ENCODE assay signal across 17 cellular contexts in the genomic region with DNA sequence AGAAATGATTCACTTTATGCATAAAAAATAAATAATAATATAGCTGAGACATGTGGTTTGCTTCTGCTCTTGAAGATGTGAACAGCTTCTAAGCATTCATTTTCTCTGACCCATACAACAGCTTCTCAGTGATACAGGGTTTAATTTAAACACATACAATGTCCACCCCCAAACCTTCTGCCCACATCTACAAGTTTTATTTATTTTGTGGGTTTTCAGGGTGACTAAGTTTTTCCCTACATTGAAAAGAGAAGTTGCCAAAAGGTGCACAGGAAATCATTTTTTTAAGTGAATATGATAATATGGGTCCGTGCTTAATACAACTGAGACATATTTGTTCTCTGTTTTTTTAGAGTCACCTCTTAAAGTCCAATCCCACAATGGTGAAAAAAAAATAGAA. TPM values are rescaled to one million over a fixed set of nuclear protein-coding genes. Genes with fewer than 3 reads are reported as not detected.
DNase-seq lines count a peak whose midpoint lies in the region; ATAC-seq and TF ChIP-seq lines count a peak whose summit lies in the region.
"Had no signal": no experiment of that assay in that cellular context is flagged by ENCODE, and none has a peak within 500 bp of the region (broad histone marks: within the 10 kb centered on the region; RNA-seq: fewer than 3 reads in every experiment).

No MANE protein-coding gene starts in this region.

- no peak overlapping the region for H2AK5ac ChIP-seq in IMR-90 (ENCODE audit: low read depth, low read length)

- no peaks in the 10 kb centered on the region for H3K79me2 ChIP-seq in ACC112 (ENCODE audit: control insufficient read depth, insufficient read depth, low read length, unreplicated experiment)

- no peak overlapping the region for H4K8ac ChIP-seq in IMR-90 (ENCODE audit: low read depth in 2 of 2, low read length in 2 of 2)

- POLR2A ChIA-PET in IMR-90 (lab: Charles Lee; ENCODE audit: unreplicated experiment): no interaction called here

- no peak overlapping the region for H3K18ac ChIP-seq in IMR-90 (ENCODE audit: low read depth, low read length)

- CTCF ChIA-PET in IMR-90 (lab: Yijun Ruan, JAX): no interaction called here

- H3K4me2 ChIP-seq in IMR-90 (ENCODE audit: low read depth, low read length): no peak overlapping the region

- peak overlapping the region; percentile 17 for H2BK5ac ChIP-seq in IMR-90 (ENCODE audit: low read depth, low read length, poor library complexity, severe bottlenecking)

- DNase-seq in IMR-90 (peak; percentile 86), SJSA1 (ENCODE audit: low read depth in 1 of 2, low spot score in 2 of 2) (peak in 1 of 2 experiments; percentile 57), epithelial cell of prostate (ENCODE audit: low read depth, low spot score) (no peak), germinal center (ENCODE audit: low spot score) (no peak)
- DNase-seq in activated CD4-positive, alpha-beta T cell treated with anti-CD3 and anti-CD28 coated beads, Interleukin-2, amount 50 U/mL, for 1 hour: no peak
- DNase-seq: activated CD8-positive, alpha-beta T cell treated with anti-CD3 and anti-CD28 coated beads for 36 hours; CD4-positive, alpha-beta T cell; endodermal cell; foreskin fibroblast; mucosa of descending colon; NCI-H526 treated with DMSO at 0.1 percent for 48 hours; right cardiac atrium; stomach had no signal

- BruUV-seq in IMR-90 (replicated peaks; lab: Mats Ljungman, UMichigan): no TSS peak

- no peak overlapping the region for H3K14ac ChIP-seq in IMR-90 (replicated peaks; ENCODE audit: low read depth, low read length)

- no peak for TF ChIP-seq RAD21 in IMR-90 (IDR thresholded peaks at IDR 0.05; ENCODE audit: low read length)

- H2BK20ac ChIP-seq in IMR-90 (ENCODE audit: low read depth, low read length): no peak overlapping the region

- no peak overlapping the region for H3K4ac ChIP-seq in IMR-90 (ENCODE audit: low read depth, low read length)

- no peak overlapping the region for H2BK15ac ChIP-seq in IMR-90 (ENCODE audit: low read depth, low read length)

- peaks cover 10 to 35% of the 10 kb centered on the region in 2 experiments; a peak in 3 of 4 replicates for H3K79me1 ChIP-seq in IMR-90 (ENCODE audit: low read depth in 1 of 2, low read length in 2 of 2)

- TF ChIP-seq POLR2A in IMR-90 (IDR thresholded peaks at IDR 0.05; ENCODE audit: low read depth, low read length): peak; percentile 11; the same call in 1 of the 2 replicates

- H3K9me1 ChIP-seq in IMR-90 (ENCODE audit: insufficient read depth, low read length): peaks cover 14% of the 10 kb centered on the region

- H3K56ac ChIP-seq in IMR-90 (ENCODE audit: extremely low read depth, insufficient read depth, low read length): no peak overlapping the region

- no peak overlapping the region for H3K4me3 ChIP-seq in ACC112 (ENCODE audit: low read depth, low read length)
- H3K4me3 ChIP-seq in IMR-90 (ENCODE audit: insufficient read depth, low read depth, low read length): no peak overlapping the region
- no peak overlapping the region for H3K4me3 ChIP-seq in SJSA1
- H3K4me3 ChIP-seq: mucosa of descending colon, stomach had no signal

- H3K27ac ChIP-seq in ACC112 (ENCODE audit: low read depth, low read length): peak overlapping the region; percentile 2; the same call in 1 of the 2 replicates
- H3K27ac ChIP-seq in IMR-90 (ENCODE audit: insufficient read depth, low read length): no peak overlapping the region
- peak overlapping the region; percentile 23; the same call in 1 of the 2 replicates for H3K27ac ChIP-seq in SJSA1
- peak overlapping the region; percentile 36 for H3K27ac ChIP-seq in epithelial cell of prostate
- H3K27ac ChIP-seq: stomach had no signal

- H3K36me3 ChIP-seq in ACC112 (ENCODE audit: insufficient read depth, low read length) (peaks cover 10% of the 10 kb centered on the region; the same call in 1 of the 2 replicates), IMR-90 (ENCODE audit: control insufficient read depth, insufficient read depth, low read length) (peaks cover 17% of the 10 kb centered on the region), SJSA1 (peaks cover 48% of the 10 kb centered on the region)

- intact Hi-C loops in IMR-90 (cut with micrococcal nuclease): no loop called here

- no peak overlapping the region for H4K91ac ChIP-seq in IMR-90 (ENCODE audit: insufficient read depth, low read depth, low read length)

- no CpG with 5 or more reads among the region's 1 CpG for WGBS in IMR-90 (ENCODE audit: extremely low coverage in 2 of 2, insufficient read length in 1 of 2), 2 experiments

- H2BK120ac ChIP-seq in IMR-90 (ENCODE audit: low read depth, low read length): no peak overlapping the region

- no peaks in the 10 kb centered on the region for H3K4me1 ChIP-seq in ACC112 (ENCODE audit: control insufficient read depth, insufficient read depth, low read length, unreplicated experiment)
- H3K4me1 ChIP-seq in IMR-90 (ENCODE audit: control insufficient read depth, insufficient read depth, low read length): peaks cover 2% of the 10 kb centered on the region; the same call in 1 of the 2 replicates
- H3K4me1 ChIP-seq in SJSA1 (replicated peaks): peaks cover 26% of the 10 kb centered on the region
- H3K4me1 ChIP-seq: stomach had no signal

- H3K23ac ChIP-seq in IMR-90 (ENCODE audit: low read depth, low read length): no peak overlapping the region

- no peak overlapping the region for H2AK9ac ChIP-seq in IMR-90 (replicated peaks; ENCODE audit: low read depth, low read length, poor library complexity)

- dilution Hi-C loops in IMR-90 (cut with HindIII; ENCODE audit: low sequenced_read_pairs, unreplicated experiment): no loop called here

- H4K20me1 ChIP-seq in IMR-90 (ENCODE audit: insufficient read depth, low read length): peaks cover 53% of the 10 kb centered on the region

- no peak for TF ChIP-seq CTCF in IMR-90 (conservative IDR thresholded peaks at IDR 0.05; ENCODE audit: low read depth, low read length)

- H3K9ac ChIP-seq in IMR-90 (ENCODE audit: low read depth, low read length): no peak overlapping the region

- H3K27me3 ChIP-seq in ACC112 (ENCODE audit: insufficient read depth, low read length) (no peaks in the 10 kb centered on the region), IMR-90 (ENCODE audit: control insufficient read depth, insufficient read depth, low read length) (no peaks in the 10 kb centered on the region), SJSA1 (replicated peaks) (no peaks in the 10 kb centered on the region)
- H3K27me3 ChIP-seq: stomach had no signal

- ATAC-seq in IMR-90 (ENCODE audit: low read depth) (peak; percentile 31), GM18909 (IDR thresholded peaks at IDR 0.05; ENCODE audit: poor library complexity, unreplicated experiment) (no peak), HG02759 (IDR thresholded peaks at IDR 0.05; ENCODE audit: unreplicated experiment) (no peak)
- ATAC-seq: activated CD8-positive, alpha-beta T cell treated with anti-CD3 and anti-CD28 coated beads for 36 hours; mucosa of descending colon; Panc1; right cardiac atrium had no signal

- in situ Hi-C loops in IMR-90 (cut with MboI; ENCODE audit: low sequenced_read_pairs): no loop called here

- H4K5ac ChIP-seq in IMR-90 (ENCODE audit: low read depth, low read length): no peak overlapping the region

- H3K9me3 ChIP-seq in IMR-90 (ENCODE audit: control insufficient read depth, insufficient read depth, low read length): no peaks in the 10 kb centered on the region
- H3K9me3 ChIP-seq in SJSA1 (replicated peaks): no peaks in the 10 kb centered on the region
- H3K9me3 ChIP-seq: mucosa of descending colon, stomach had no signal

- H2AFZ ChIP-seq in ACC112 (ENCODE audit: low read length, unreplicated experiment) (no peak overlapping the region), IMR-90 (replicated peaks; ENCODE audit: low read length, poor library complexity) (no peak overlapping the region)

TF ChIP-seq in IMR-90, 13 proteins besides CTCF, POLR2A, EP300 and RAD21:
- TF ChIP-seq SMC3 (IDR thresholded peaks at IDR 0.05; ENCODE audit: low read depth, low read length) (peak; percentile 20; the same call in 1 of the 2 replicates), FOS (IDR thresholded peaks at IDR 0.05; ENCODE audit: low read depth, low read length) (no peak)

RNA-seq across cellular contexts. Expression of gene INHBA, which starts 17.2 kb away (rescaled TPM):
- total RNA-seq in IMR-90 (2012; rRNA removed): 112 and 133 TPM in 2 replicates
- 60.2 and 76.7 TPM in 2 replicates for polyA plus RNA-seq in IMR-90 (2012; rRNA removed)
- 47.7 and 58.4 TPM in 2 replicates for polyA plus RNA-seq in IMR-90 (2012; cell fraction: cytosol; rRNA removed)
- 126 and 200 TPM in 2 replicates for polyA plus RNA-seq in IMR-90 (2012; cell fraction: nucleus; rRNA removed; ENCODE audit: low replicate concordance)
- total RNA-seq in SJSA1 (2014; rRNA removed; shearing (Covaris generic)): 14.3 and 20.2 TPM in 2 replicates
- total RNA-seq: activated CD8-positive, alpha-beta T cell treated with anti-CD3 and anti-CD28 coated beads for 36 hours; CD4-positive, alpha-beta T cell; endodermal cell had no signal
